1 cellular context compared by ENCODE assay signal in the genomic region with DNA sequence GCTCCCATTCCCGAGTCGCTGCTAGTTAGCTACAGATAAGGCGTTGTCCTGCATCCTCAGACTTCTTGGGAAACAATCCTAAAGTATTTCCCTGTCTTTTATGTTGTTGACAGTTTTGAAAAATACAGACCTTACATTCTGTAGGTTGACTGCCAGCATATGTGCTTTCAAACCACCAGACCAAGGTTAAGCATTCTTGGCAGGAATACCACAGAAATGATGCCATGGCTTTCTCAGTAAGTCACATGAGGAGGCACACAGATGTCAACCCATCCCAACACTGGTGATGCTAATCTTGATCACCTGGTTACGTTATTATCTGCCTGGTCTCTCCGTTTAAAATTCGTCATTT.
TF ChIP-seq lines count a peak whose summit lies in the region.

No MANE protein-coding gene starts in this region.

TF ChIP-seq in IMR-90, 13 proteins besides CTCF, POLR2A, EP300 and RAD21 (continued from another document):
- peak; percentile 33; the same call in 1 of the 2 replicates for TF ChIP-seq USF2 (IDR thresholded peaks at IDR 0.05; ENCODE audit: low read depth, low read length)
